ENCODE assay signal across 10 cellular contexts in genomic region chr10:95242581-95243317, GRCh38. TPM values are rescaled to one million over a fixed set of nuclear protein-coding genes. Genes with fewer than 3 reads are reported as not detected.
DNase-seq lines count a peak whose midpoint lies in the region; ATAC-seq, FAIRE-seq and TF ChIP-seq lines count a peak whose summit lies in the region.
"Had no signal": no experiment of that assay in that cellular context is flagged by ENCODE, and none has a peak within 500 bp of the region (broad histone marks: within the 10 kb centered on the region; RNA-seq: fewer than 3 reads in every experiment).

No MANE protein-coding gene starts in this region.

- H3K36me3 ChIP-seq in PC-9 (ENCODE audit: low read depth), result no peaks in the 10 kb centered on the region
- no peaks in the 10 kb centered on the region for H3K36me3 ChIP-seq in mucosa of descending colon (ENCODE audit: low read depth)

- TF ChIP-seq CTCF in PC-9 (conservative IDR thresholded peaks at IDR 0.05) (peak; percentile 72), mucosa of descending colon (IDR thresholded peaks at IDR 0.05) (no peak)

- H3K79me2 ChIP-seq in PC-9 (ENCODE audit: low read depth), result no peaks in the 10 kb centered on the region

- H3K27ac ChIP-seq in PC-9, result no peak overlapping the region
- H3K27ac ChIP-seq: SK-N-MC had no signal

- no peaks in the 10 kb centered on the region for H4K20me1 ChIP-seq in PC-9 (ENCODE audit: insufficient read depth)

- peaks cover 20% of the 10 kb centered on the region for H3K4me1 ChIP-seq in PC-9 (replicated peaks; ENCODE audit: insufficient read depth)
- H3K4me1 ChIP-seq in mucosa of descending colon (ENCODE audit: low read depth), result peaks cover 6% of the 10 kb centered on the region

- no peak for TF ChIP-seq POLR2A in GM12892 (IDR thresholded peaks at IDR 0.05; ENCODE audit: low read depth, low read length)

- H3F3A ChIP-seq in PC-9 (ENCODE audit: insufficient read depth, low read depth), result peaks cover 17% of the 10 kb centered on the region; the same call in 1 of the 2 replicates

- peak; percentile 66 for FAIRE-seq in GM12892 (lab: Jason Lieb, UNC)

- POLR2A ChIA-PET in PC-9 (lab: Charles Lee; ENCODE audit: unreplicated experiment), result interaction anchor here (0.6 kb wide), 1 partner anchor 41 kb away, joined by 3 read pairs; no protein-coding TSS in a partner anchor

- no peak overlapping the region for H2AFZ ChIP-seq in PC-9

- intact Hi-C loops in PC-9 (cut with micrococcal nuclease; ENCODE audit: unreplicated experiment) (loop anchor here (1.0 to 10.0 kb wide), 5 partner anchors 34 to 278 kb away; no protein-coding TSS in a partner anchor), mucosa of descending colon (cut with DNase I, micrococcal nuclease) (loop anchor here (5.0 to 10.0 kb wide), 2 partner anchors 92 to 120 kb away; no protein-coding TSS in a partner anchor)

- H3K9me2 ChIP-seq in PC-9 (ENCODE audit: insufficient read depth), result no peaks in the 10 kb centered on the region

- DNase-seq in COLO668 (lab: John Stamatoyannopoulos, UW; ENCODE audit: unreplicated experiment), result peak; percentile 28
- no peak for DNase-seq in GM12892 (ENCODE audit: insufficient read length)
- peak in 1 of 2 experiments; percentile 41 for DNase-seq in PC-9
- DNase-seq in dedifferentiated amniotic fluid mesenchymal stem cell (ENCODE audit: extremely low spot score), result peak; percentile 68
- DNase-seq in mucosa of descending colon, result peak in 1 of 3 donors; percentile 74
- DNase-seq in NCI-H187 treated with DMSO at 0.1 percent for 48 hours (lab: John Stamatoyannopoulos, UW), result no peak
- no peak for DNase-seq in activated T-cell treated with anti-CD3 and anti-CD28 coated beads, Interleukin-2, amount 50 U/mL, for 1 hour

- H3K9me3 ChIP-seq in PC-9 (ENCODE audit: insufficient read depth, low read depth), result no peaks in the 10 kb centered on the region
- no peaks in the 10 kb centered on the region for H3K9me3 ChIP-seq in mucosa of descending colon

- ATAC-seq in mucosa of descending colon, result peak; percentile 45
- no peak for ATAC-seq in GM21528 (IDR thresholded peaks at IDR 0.05; ENCODE audit: low FRiP score, unreplicated experiment)
- ATAC-seq: naive thymus-derived CD4-positive, alpha-beta T cell had no signal

- no peak overlapping the region for H3K4me2 ChIP-seq in PC-9

- no peaks in the 10 kb centered on the region for H3K27me3 ChIP-seq in PC-9 (ENCODE audit: insufficient read depth, low read depth)

- H3K4me3 ChIP-seq in PC-9 (no peak overlapping the region), mucosa of descending colon (no peak overlapping the region)
- H3K4me3 ChIP-seq: SK-N-MC had no signal

- BruUV-seq in PC-9 (replicated peaks; lab: Mats Ljungman, UMichigan), result no TSS peak

- CTCF ChIA-PET in PC-9 (lab: Charles Lee), result interaction anchor here (0.5 to 2.0 kb wide), 3 partner anchors 31 to 60 kb away, joined by 3 to 25 read pairs (median 9); no protein-coding TSS in a partner anchor

RNA-seq across cellular contexts. Expression of gene PDLIM1, which starts 48.1 kb away (rescaled TPM):
- polyA plus RNA-seq in GM12892 (2012; ENCODE audit: missing spikeins), result 305 TPM
- total RNA-seq in PC-9 (2021) (202 and 215 TPM in 2 replicates), mucosa of descending colon (100 to 1,000 TPM; 177 to 434 (median 373) TPM)

RNA-seq across cellular contexts. Expression of gene ACSM6, which starts 48.7 kb away (rescaled TPM):
- 0.17 TPM for polyA plus RNA-seq in GM12892 (2012; ENCODE audit: missing spikeins)
- total RNA-seq in PC-9 (2021) (not detected in 2 replicates), mucosa of descending colon (not detected)
- total RNA-seq: naive thymus-derived CD4-positive, alpha-beta T cell had no signal
- polyA plus RNA-seq: naive thymus-derived CD4-positive, alpha-beta T cell had no signal

Comparison
In these comparisons a context has a peak if more than half of its experiments do, and no peak if none do; other contexts are left out.
1. DNase-seq: peak in COLO668 (single experiment) and dedifferentiated amniotic fluid mesenchymal stem cell (single experiment); none in GM12892 (single experiment), NCI-H187 treated with DMSO at 0.1 percent for 48 hours (single experiment) and activated T-cell treated with anti-CD3 and anti-CD28 coated beads, Interleukin-2, amount 50 U/mL, for 1 hour (single experiment).